Comparison of ENCODE assay signal across 1 cellular context in the genomic region with DNA sequence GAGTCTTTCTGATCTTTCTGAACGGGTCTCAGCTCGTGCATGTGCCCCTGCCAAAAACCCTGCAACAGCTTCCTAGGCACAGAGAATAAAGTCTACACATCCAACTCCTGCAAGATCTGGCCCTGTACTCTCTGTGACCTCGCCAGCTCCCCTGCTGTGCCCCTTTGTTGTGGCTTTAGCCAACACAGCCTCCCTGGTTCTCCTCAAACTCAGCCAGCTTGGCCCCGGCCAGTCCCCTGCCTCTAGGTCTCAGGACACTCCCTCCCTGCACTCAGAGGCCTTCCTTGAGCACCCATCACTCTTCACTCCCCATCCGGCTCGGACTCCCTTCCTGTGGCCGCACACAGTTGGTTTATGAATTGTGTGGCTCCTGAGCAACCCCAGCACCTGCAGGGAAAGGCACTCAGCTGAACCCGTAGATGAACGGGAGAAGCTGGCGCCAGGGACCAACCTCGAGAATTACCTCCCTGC.
TF ChIP-seq lines count a peak whose summit lies in the region.

No MANE protein-coding gene starts in this region.

TF ChIP-seq in H1, 55 proteins besides CTCF, POLR2A, EP300 and RAD21:
- TF ChIP-seq RXRA (IDR thresholded peaks at IDR 0.05; ENCODE audit: insufficient read depth, low read depth, low read length), result 0 out of 2 replicates have a peak, but pooled peaks have one; percentile 41
- no peak for TF ChIP-seq TBP (IDR thresholded peaks at IDR 0.05; ENCODE audit: low read depth, low read length)
TF ChIP-seq in H1: peak in this region for 1.
